ENCODE assay signal across 20 cellular contexts in the genomic region with DNA sequence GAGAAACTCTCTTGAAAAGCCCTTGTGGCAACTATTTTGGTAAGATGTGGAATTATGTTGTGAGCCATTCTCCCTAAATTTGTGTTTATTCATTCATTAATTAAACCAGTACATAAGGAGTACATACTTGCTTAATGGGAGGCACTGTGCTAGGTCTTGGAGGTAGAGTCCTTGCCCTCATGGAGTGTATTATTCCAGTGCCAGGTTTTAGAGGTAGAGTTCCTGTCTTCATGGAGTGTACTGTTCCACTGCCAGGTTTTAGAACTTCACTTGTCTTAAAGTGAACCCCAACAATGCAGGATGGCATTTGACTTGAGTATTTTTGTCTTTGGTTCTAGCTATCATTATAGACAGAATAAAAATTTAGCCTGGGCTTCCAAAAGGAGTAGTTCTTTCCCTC. TPM values are rescaled to one million over a fixed set of nuclear protein-coding genes. Genes with fewer than 3 reads are reported as not detected.
A peak's percentile ranks its signal among the peaks of the same experiment; 100 is the strongest.
DNase-seq lines count a peak whose midpoint lies in the region; ATAC-seq, FAIRE-seq and TF ChIP-seq lines count a peak whose summit lies in the region.
"Had no signal": no experiment of that assay in that cellular context is flagged by ENCODE, and none has a peak within 500 bp of the region (broad histone marks: within the 10 kb centered on the region; RNA-seq: fewer than 3 reads in every experiment).

No MANE protein-coding gene starts in this region.

- H3K4me2 ChIP-seq in GM23338 (no peak overlapping the region), OCI-LY1 (ENCODE audit: low read length) (no peak overlapping the region)

- peaks cover 56% of the 10 kb centered on the region for H3K27me3 ChIP-seq in GM23338 (ENCODE audit: insufficient read depth)
- no peaks in the 10 kb centered on the region for H3K27me3 ChIP-seq in OCI-LY1 (ENCODE audit: insufficient read depth, low read length)
- H3K27me3 ChIP-seq in pancreas, result no peaks in the 10 kb centered on the region

- H2AFZ ChIP-seq in GM23338, result no peak overlapping the region
- H2AFZ ChIP-seq in OCI-LY1 (ENCODE audit: low read length), result no peak overlapping the region

- H3K27ac Mint-ChIP-seq in GM23338, result no peak overlapping the region

- H3K9me3 ChIP-seq in OCI-LY1 (ENCODE audit: low read length) (no peaks in the 10 kb centered on the region), pancreas (no peaks in the 10 kb centered on the region)
- H3K9me3 ChIP-seq: lower lobe of right lung had no signal

- H3K27ac ChIP-seq in GM23338 (ENCODE audit: low read depth) (no peak overlapping the region), OCI-LY1 (ENCODE audit: low read depth, low read length, poor library complexity, severe bottlenecking) (peak overlapping the region; percentile 31), cingulate gyrus (ENCODE audit: low read depth, low read length) (peak overlapping the region; percentile 39), pancreas (peak overlapping the region in 3 of 4 donors; percentile 20 to 44 (median 24))
- H3K27ac ChIP-seq: lower lobe of right lung, SK-N-MC had no signal

- peak; percentile 19; the same call in 2 of the 3 replicates for ATAC-seq in GM23338
- ATAC-seq in pancreas, result peak in 2 of 4 donors; percentile 12 to 30
- ATAC-seq: Panc1 had no signal

- H3F3A ChIP-seq in GM23338 (replicated peaks; ENCODE audit: low read depth) (no peaks in the 10 kb centered on the region; the same call in 1 of the 2 replicates), OCI-LY1 (ENCODE audit: insufficient read depth, low read length) (peaks cover 9% of the 10 kb centered on the region; the same call in 1 of the 2 replicates)

- peaks cover 26% of the 10 kb centered on the region for H3K4me1 Mint-ChIP-seq in GM23338

- no peak overlapping the region for H3K4me3 Mint-ChIP-seq in GM23338
- H3K4me3 Mint-ChIP-seq: immature natural killer cell had no signal

- no peak for TF ChIP-seq CTCF in GM23338 (conservative IDR thresholded peaks at IDR 0.05; ENCODE audit: low read depth in 2 of 2)
- no peak for TF ChIP-seq CTCF in OCI-LY1 (IDR thresholded peaks at IDR 0.05; ENCODE audit: low read length)
- no peak for TF ChIP-seq CTCF in pancreas (IDR thresholded peaks at IDR 0.05)

- H3K27me3 Mint-ChIP-seq in GM23338 (ENCODE audit: insufficient read depth, low read depth, poor library complexity), result peaks cover 30% of the 10 kb centered on the region

- DNase-seq in GM23338 (ENCODE audit: low spot score) (no peak), pancreas (no peak), dermis blood vessel endothelial cell (no peak), NCI-H1048 (lab: John Stamatoyannopoulos, UW) (no peak)
- no peak for DNase-seq in activated naive CD4-positive, alpha-beta T cell treated with anti-CD3 and anti-CD28 coated beads, Interleukin-2, amount 50 U/mL, for 16 hours
- DNase-seq: activated CD4-positive, alpha-beta T cell treated with anti-CD3 and anti-CD28 coated beads for 4 hours; activated naive CD4-positive, alpha-beta T cell treated with Interleukin-2 at 50 U/mL for 16 hours; Calu3; head of caudate nucleus; immature natural killer cell; lower lobe of right lung; naive B cell; NCI-H146; NCI-H2227 treated with DMSO at 0.1 percent for 48 hours had no signal

- H3K4me1 ChIP-seq in GM23338 (ENCODE audit: insufficient read depth), result peaks cover 7% of the 10 kb centered on the region
- H3K4me1 ChIP-seq in OCI-LY1 (ENCODE audit: insufficient read depth, low read length, severe bottlenecking), result peaks cover 77% of the 10 kb centered on the region
- peaks cover 24 to 46% (median 43%) of the 10 kb centered on the region in 3 donors for H3K4me1 ChIP-seq in pancreas

- no peak overlapping the region for H3K4me3 ChIP-seq in GM23338
- H3K4me3 ChIP-seq in OCI-LY1 (ENCODE audit: low read depth, low read length, poor library complexity, severe bottlenecking), result no peak overlapping the region
- no peak overlapping the region for H3K4me3 ChIP-seq in pancreas
- H3K4me3 ChIP-seq: lower lobe of right lung, SK-N-MC had no signal

- no peaks in the 10 kb centered on the region for H3K9me2 ChIP-seq in GM23338 (ENCODE audit: insufficient read depth)
- no peaks in the 10 kb centered on the region for H3K9me2 ChIP-seq in OCI-LY1 (ENCODE audit: low read depth, low read length)

- H3K79me2 ChIP-seq in GM23338 (replicated peaks; ENCODE audit: insufficient read depth) (no peaks in the 10 kb centered on the region), OCI-LY1 (ENCODE audit: insufficient read depth, low read length) (no peaks in the 10 kb centered on the region; the same call in 1 of the 2 replicates)

- FAIRE-seq in pancreas (lab: Jason Lieb, UNC), result no peak
- FAIRE-seq: astrocyte, GM12891 had no signal

- no peaks in the 10 kb centered on the region for H3K9me3 Mint-ChIP-seq in GM23338
- H3K9me3 Mint-ChIP-seq: naive B cell had no signal

- H3K9ac ChIP-seq in OCI-LY1 (ENCODE audit: low read length), result no peak overlapping the region

- H4K20me1 ChIP-seq in GM23338 (replicated peaks; ENCODE audit: insufficient read depth), result 0 out of 2 replicates have a peak, but pooled peaks cover 3% of the 10 kb centered on the region
- no peaks in the 10 kb centered on the region for H4K20me1 ChIP-seq in OCI-LY1 (ENCODE audit: insufficient read depth, low read length)

- H3K36me3 ChIP-seq in GM23338 (ENCODE audit: insufficient read depth) (no peaks in the 10 kb centered on the region), OCI-LY1 (ENCODE audit: insufficient read depth, low read length) (no peaks in the 10 kb centered on the region), pancreas (no peaks in the 10 kb centered on the region)
- H3K36me3 ChIP-seq: lower lobe of right lung had no signal

- intact Hi-C loops in pancreas (cut with DNase I), result no loop called here

- no peaks in the 10 kb centered on the region; the same call in 2 of the 3 replicates for H3K36me3 Mint-ChIP-seq in GM23338 (ENCODE audit: low read depth)
- H3K36me3 Mint-ChIP-seq: naive B cell had no signal

TF ChIP-seq in GM23338, 12 proteins besides CTCF, POLR2A, EP300 and RAD21 (continues in another document):
- TF ChIP-seq ZNF114 (CRISPR knock-in tag; IDR thresholded peaks at IDR 0.05) (no peak), ZNF331 (CRISPR knock-in tag; IDR thresholded peaks at IDR 0.05; ENCODE audit: low read depth) (no peak), JUNB (IDR thresholded peaks at IDR 0.05; ENCODE audit: unreplicated experiment) (no peak), STAT1 (IDR thresholded peaks at IDR 0.05; ENCODE audit: unreplicated experiment) (no peak)
- TF ChIP-seq, protein P1, sequence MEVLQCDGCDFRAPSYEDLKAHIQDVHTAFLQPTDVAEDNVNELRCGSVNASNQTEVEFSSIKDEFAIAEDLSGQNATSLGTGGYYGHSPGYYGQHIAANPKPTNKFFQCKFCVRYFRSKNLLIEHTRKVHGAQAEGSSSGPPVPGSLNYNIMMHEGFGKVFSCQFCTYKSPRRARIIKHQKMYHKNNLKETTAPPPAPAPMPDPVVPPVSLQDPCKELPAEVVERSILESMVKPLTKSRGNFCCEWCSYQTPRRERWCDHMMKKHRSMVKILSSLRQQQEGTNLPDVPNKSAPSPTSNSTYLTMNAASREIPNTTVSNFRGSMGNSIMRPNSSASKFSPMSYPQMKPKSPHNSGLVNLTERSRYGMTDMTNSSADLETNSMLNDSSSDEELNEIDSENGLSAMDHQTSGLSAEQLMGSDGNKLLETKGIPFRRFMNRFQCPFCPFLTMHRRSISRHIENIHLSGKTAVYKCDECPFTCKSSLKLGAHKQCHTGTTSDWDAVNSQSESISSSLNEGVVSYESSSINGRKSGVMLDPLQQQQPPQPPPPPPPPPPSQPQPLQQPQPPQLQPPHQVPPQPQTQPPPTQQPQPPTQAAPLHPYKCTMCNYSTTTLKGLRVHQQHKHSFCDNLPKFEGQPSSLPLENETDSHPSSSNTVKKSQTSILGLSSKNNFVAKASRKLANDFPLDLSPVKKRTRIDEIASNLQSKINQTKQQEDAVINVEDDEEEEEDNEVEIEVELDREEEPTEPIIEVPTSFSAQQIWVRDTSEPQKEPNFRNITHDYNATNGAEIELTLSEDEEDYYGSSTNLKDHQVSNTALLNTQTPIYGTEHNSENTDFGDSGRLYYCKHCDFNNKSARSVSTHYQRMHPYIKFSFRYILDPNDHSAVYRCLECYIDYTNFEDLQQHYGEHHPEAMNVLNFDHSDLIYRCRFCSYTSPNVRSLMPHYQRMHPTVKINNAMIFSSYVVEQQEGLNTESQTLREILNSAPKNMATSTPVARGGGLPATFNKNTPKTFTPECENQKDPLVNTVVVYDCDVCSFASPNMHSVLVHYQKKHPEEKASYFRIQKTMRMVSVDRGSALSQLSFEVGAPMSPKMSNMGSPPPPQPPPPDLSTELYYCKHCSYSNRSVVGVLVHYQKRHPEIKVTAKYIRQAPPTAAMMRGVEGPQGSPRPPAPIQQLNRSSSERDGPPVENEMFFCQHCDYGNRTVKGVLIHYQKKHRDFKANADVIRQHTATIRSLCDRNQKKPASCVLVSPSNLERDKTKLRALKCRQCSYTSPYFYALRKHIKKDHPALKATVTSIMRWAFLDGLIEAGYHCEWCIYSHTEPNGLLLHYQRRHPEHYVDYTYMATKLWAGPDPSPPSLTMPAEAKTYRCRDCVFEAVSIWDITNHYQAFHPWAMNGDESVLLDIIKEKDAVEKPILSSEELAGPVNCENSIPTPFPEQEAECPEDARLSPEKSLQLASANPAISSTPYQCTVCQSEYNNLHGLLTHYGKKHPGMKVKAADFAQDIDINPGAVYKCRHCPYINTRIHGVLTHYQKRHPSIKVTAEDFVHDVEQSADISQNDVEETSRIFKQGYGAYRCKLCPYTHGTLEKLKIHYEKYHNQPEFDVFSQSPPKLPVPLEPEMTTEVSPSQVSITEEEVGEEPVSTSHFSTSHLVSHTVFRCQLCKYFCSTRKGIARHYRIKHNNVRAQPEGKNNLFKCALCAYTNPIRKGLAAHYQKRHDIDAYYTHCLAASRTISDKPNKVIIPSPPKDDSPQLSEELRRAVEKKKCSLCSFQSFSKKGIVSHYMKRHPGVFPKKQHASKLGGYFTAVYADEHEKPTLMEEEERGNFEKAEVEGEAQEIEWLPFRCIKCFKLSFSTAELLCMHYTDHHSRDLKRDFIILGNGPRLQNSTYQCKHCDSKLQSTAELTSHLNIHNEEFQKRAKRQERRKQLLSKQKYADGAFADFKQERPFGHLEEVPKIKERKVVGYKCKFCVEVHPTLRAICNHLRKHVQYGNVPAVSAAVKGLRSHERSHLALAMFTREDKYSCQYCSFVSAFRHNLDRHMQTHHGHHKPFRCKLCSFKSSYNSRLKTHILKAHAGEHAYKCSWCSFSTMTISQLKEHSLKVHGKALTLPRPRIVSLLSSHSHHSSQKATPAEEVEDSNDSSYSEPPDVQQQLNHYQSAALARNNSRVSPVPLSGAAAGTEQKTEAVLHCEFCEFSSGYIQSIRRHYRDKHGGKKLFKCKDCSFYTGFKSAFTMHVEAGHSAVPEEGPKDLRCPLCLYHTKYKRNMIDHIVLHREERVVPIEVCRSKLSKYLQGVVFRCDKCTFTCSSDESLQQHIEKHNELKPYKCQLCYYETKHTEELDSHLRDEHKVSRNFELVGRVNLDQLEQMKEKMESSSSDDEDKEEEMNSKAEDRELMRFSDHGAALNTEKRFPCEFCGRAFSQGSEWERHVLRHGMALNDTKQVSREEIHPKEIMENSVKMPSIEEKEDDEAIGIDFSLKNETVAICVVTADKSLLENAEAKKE (CRISPR knock-in tag; IDR thresholded peaks at IDR 0.05), result no peak

RNA-seq across cellular contexts. Expression of a gene that starts 8.8 kb away (rescaled TPM):
- total RNA-seq in GM23338 (2014; rRNA removed; shearing (Covaris generic)), result 5.1 and 6.9 TPM in 2 replicates
- polyA plus RNA-seq in GM23338 (2016; fragmentation: Nextera tagmentation; extraction: Ambion mirVana), result 8.5 and 8.6 TPM in 2 replicates
- 10 to 100 TPM; 17.8 to 30.5 (median 22.6) TPM for total RNA-seq in pancreas
- 10 to 100 TPM in 1 of 2 donors, 1 to 10 TPM in 1; 8.2 to 20.4 TPM for polyA plus RNA-seq in pancreas
- 9.3 and 9.5 TPM in 2 replicates for total RNA-seq in dermis blood vessel endothelial cell
